ENCODE assay signal across 1 cellular context in the genomic region with DNA sequence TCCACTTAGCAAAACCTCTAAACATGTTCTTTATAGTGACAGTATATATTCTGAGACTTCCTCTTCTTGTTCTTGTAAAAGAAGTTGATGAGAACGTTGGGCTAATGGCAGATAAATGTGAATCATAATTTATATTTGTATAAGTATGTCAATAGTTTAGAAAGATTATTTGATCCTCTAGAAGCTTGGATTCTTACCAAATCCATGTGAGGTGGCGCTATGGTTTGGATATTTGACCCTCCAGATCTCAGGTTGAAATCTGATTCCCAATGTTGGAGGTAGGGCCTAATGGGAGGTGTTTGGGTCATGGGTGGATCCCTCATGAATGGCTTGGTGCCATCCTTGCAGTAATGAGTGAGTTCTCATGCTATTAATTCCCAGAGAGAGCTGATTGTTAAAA.
TF ChIP-seq lines count a peak whose summit lies in the region.

No MANE protein-coding gene starts in this region.

TF ChIP-seq in HepG2, 621 proteins besides CTCF, POLR2A, EP300 and RAD21 (continued from another document and continues in another):
- TF ChIP-seq YEATS4 (CRISPR knock-in tag; IDR thresholded peaks at IDR 0.05; ENCODE audit: borderline replicate concordance) = 0 out of 2 replicates have a peak, but pooled peaks have one; percentile 38
- no peak for TF ChIP-seq GMEB2 (CRISPR knock-in tag; IDR thresholded peaks at IDR 0.05; ENCODE audit: low read depth)
- TF ChIP-seq ZNF280D (CRISPR knock-in tag; IDR thresholded peaks at IDR 0.05) = 0 out of 2 replicates have a peak, but pooled peaks have one; percentile 12
- TF ChIP-seq, protein P1, sequence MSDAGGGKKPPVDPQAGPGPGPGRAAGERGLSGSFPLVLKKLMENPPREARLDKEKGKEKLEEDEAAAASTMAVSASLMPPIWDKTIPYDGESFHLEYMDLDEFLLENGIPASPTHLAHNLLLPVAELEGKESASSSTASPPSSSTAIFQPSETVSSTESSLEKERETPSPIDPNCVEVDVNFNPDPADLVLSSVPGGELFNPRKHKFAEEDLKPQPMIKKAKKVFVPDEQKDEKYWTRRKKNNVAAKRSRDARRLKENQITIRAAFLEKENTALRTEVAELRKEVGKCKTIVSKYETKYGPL (CRISPR knock-in tag; IDR thresholded peaks at IDR 0.05) = no peak
- TF ChIP-seq SMYD3 (CRISPR knock-in tag; IDR thresholded peaks at IDR 0.05) = no peak
- TF ChIP-seq SIX1 (CRISPR knock-in tag; IDR thresholded peaks at IDR 0.05; ENCODE audit: borderline replicate concordance) = no peak
- no peak for TF ChIP-seq ZNF775 (CRISPR knock-in tag; IDR thresholded peaks at IDR 0.05; ENCODE audit: borderline replicate concordance)
- TF ChIP-seq ZNF776 (CRISPR knock-in tag; IDR thresholded peaks at IDR 0.05) = no peak
- TF ChIP-seq ZNF557 (CRISPR knock-in tag; IDR thresholded peaks at IDR 0.05) = no peak
- TF ChIP-seq JDP2 (CRISPR knock-in tag; IDR thresholded peaks at IDR 0.05; ENCODE audit: borderline replicate concordance) = no peak
- TF ChIP-seq, protein P2, sequence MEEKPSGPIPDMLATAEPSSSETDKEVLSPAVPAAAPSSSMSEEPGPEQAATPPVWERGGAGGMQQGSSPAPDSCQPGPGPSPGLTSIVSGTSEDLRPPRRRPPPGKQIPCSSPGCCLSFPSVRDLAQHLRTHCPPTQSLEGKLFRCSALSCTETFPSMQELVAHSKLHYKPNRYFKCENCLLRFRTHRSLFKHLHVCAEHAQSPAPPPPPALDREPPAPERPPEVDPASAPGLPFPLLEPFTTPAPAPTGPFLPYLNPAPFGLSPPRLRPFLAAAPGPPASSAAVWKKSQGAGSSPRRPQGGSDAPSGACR (CRISPR knock-in tag; IDR thresholded peaks at IDR 0.05) = no peak
- TF ChIP-seq DNMT3B (CRISPR knock-in tag; conservative IDR thresholded peaks at IDR 0.05) = no peak
- TF ChIP-seq EHMT2 (IDR thresholded peaks at IDR 0.05; ENCODE audit: borderline replicate concordance, low read depth, low read length) = peak; percentile 87
- no peak for TF ChIP-seq TEAD3 (CRISPR knock-in tag; optimal IDR thresholded peaks at IDR 0.05; ENCODE audit: borderline replicate concordance)
- no peak for TF ChIP-seq ZNF678 (CRISPR knock-in tag; IDR thresholded peaks at IDR 0.05)
- TF ChIP-seq KMT2A (CRISPR knock-in tag; IDR thresholded peaks at IDR 0.05) = no peak
- TF ChIP-seq SIN3B (IDR thresholded peaks at IDR 0.05; ENCODE audit: low read length) = no peak
- 0 out of 2 replicates have a peak, but pooled peaks have one; percentile 66 for TF ChIP-seq ZFP90 (CRISPR knock-in tag; IDR thresholded peaks at IDR 0.05; ENCODE audit: borderline replicate concordance)
- no peak for TF ChIP-seq KDM6A (CRISPR knock-in tag; IDR thresholded peaks at IDR 0.05; ENCODE audit: low read depth)
- no peak for TF ChIP-seq RARG (CRISPR knock-in tag; IDR thresholded peaks at IDR 0.05; ENCODE audit: low read depth)
- TF ChIP-seq KLF16 (CRISPR knock-in tag; IDR thresholded peaks at IDR 0.05) = no peak
- TF ChIP-seq ZNF644 (CRISPR knock-in tag; IDR thresholded peaks at IDR 0.05; ENCODE audit: low read depth) = peak; percentile 81
- peak; percentile 74 for TF ChIP-seq SIX4 (CRISPR knock-in tag; IDR thresholded peaks at IDR 0.05)
- TF ChIP-seq CENPT (CRISPR knock-in tag; IDR thresholded peaks at IDR 0.05; ENCODE audit: low read depth) = no peak
- TF ChIP-seq, protein P3, sequence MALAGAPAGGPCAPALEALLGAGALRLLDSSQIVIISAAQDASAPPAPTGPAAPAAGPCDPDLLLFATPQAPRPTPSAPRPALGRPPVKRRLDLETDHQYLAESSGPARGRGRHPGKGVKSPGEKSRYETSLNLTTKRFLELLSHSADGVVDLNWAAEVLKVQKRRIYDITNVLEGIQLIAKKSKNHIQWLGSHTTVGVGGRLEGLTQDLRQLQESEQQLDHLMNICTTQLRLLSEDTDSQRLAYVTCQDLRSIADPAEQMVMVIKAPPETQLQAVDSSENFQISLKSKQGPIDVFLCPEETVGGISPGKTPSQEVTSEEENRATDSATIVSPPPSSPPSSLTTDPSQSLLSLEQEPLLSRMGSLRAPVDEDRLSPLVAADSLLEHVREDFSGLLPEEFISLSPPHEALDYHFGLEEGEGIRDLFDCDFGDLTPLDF (CRISPR knock-in tag; IDR thresholded peaks at IDR 0.05) = 0 out of 2 replicates have a peak, but pooled peaks have one; percentile 44
- TF ChIP-seq KDM3A (CRISPR knock-in tag; IDR thresholded peaks at IDR 0.05; ENCODE audit: low read depth) = no peak
- TF ChIP-seq AFF4 (CRISPR knock-in tag; IDR thresholded peaks at IDR 0.05) = no peak
- no peak for TF ChIP-seq MYC (CRISPR knock-in tag; IDR thresholded peaks at IDR 0.05; ENCODE audit: borderline replicate concordance)
- TF ChIP-seq, protein P4, sequence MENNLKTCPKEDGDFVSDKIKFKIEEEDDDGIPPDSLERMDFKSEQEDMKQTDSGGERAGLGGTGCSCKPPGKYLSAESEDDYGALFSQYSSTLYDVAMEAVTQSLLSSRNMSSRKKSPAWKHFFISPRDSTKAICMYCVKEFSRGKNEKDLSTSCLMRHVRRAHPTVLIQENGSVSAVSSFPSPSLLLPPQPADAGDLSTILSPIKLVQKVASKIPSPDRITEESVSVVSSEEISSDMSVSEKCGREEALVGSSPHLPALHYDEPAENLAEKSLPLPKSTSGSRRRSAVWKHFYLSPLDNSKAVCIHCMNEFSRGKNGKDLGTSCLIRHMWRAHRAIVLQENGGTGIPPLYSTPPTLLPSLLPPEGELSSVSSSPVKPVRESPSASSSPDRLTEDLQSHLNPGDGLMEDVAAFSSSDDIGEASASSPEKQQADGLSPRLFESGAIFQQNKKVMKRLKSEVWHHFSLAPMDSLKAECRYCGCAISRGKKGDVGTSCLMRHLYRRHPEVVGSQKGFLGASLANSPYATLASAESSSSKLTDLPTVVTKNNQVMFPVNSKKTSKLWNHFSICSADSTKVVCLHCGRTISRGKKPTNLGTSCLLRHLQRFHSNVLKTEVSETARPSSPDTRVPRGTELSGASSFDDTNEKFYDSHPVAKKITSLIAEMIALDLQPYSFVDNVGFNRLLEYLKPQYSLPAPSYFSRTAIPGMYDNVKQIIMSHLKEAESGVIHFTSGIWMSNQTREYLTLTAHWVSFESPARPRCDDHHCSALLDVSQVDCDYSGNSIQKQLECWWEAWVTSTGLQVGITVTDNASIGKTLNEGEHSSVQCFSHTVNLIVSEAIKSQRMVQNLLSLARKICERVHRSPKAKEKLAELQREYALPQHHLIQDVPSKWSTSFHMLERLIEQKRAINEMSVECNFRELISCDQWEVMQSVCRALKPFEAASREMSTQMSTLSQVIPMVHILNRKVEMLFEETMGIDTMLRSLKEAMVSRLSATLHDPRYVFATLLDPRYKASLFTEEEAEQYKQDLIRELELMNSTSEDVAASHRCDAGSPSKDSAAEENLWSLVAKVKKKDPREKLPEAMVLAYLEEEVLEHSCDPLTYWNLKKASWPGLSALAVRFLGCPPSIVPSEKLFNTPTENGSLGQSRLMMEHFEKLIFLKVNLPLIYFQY (CRISPR knock-in tag; IDR thresholded peaks at IDR 0.05; ENCODE audit: borderline replicate concordance) = no peak
- no peak for TF ChIP-seq ZNF292 (CRISPR knock-in tag; IDR thresholded peaks at IDR 0.05; ENCODE audit: borderline replicate concordance, low read depth)
- TF ChIP-seq ZNF142 (CRISPR knock-in tag; IDR thresholded peaks at IDR 0.05) = peak; percentile 56; the same call in 1 of the 2 replicates
- no peak for TF ChIP-seq ZFP36L2 (CRISPR knock-in tag; IDR thresholded peaks at IDR 0.05)
- TF ChIP-seq ZNF547 (CRISPR knock-in tag; IDR thresholded peaks at IDR 0.05) = no peak
- no peak for TF ChIP-seq KAT7 (CRISPR knock-in tag; IDR thresholded peaks at IDR 0.05; ENCODE audit: borderline replicate concordance)
- TF ChIP-seq ZMYM4 (CRISPR knock-in tag; IDR thresholded peaks at IDR 0.05) = peak; percentile 27; the same call in 1 of the 2 replicates
- no peak for TF ChIP-seq ATF7-NPFF (CRISPR knock-in tag; IDR thresholded peaks at IDR 0.05; ENCODE audit: low read depth)
- TF ChIP-seq TBP (CRISPR knock-in tag; IDR thresholded peaks at IDR 0.05) = no peak
- no peak for TF ChIP-seq MAFG (CRISPR knock-in tag; IDR thresholded peaks at IDR 0.05)
- TF ChIP-seq RFX1 (IDR thresholded peaks at IDR 0.05) = no peak
